In genomic region chr7:37311282-37311868, GRCh38 we compare ENCODE assay signal across 9 cellular contexts.
A peak's percentile ranks its signal among the peaks of the same experiment; 100 is the strongest.
DNase-seq lines count a peak whose midpoint lies in the region; ATAC-seq and TF ChIP-seq lines count a peak whose summit lies in the region.
"Had no signal": no experiment of that assay in that cellular context is flagged by ENCODE, and none has a peak within 500 bp of the region (broad histone marks: within the 10 kb centered on the region; RNA-seq: fewer than 3 reads in every experiment).

No MANE protein-coding gene starts in this region.

- no peak for DNase-seq in natural killer cell
- DNase-seq in natural killer cell treated with Interleukin-12 subunit alpha and Interleukin-12 subunit beta and Interleukin-15 and Interleukin-18, amount 100 ng/mL, for 72 hours (ENCODE audit: low spot score), result no peak
- no peak for DNase-seq in activated T-helper 2 cell treated with anti-CD3 and anti-CD28 coated beads, Interferon-gamma antibody, Interleukin-2, Interleukin-4, amounts not matched to agents 10 μg/mL and 5 μg/mL and 100 μg/mL, durations not matched to agents 14 hours and 24 hours and 36 hours (ENCODE audit: low spot score)
- peak; percentile 58 for DNase-seq in lower lobe of right lung
- peak in 1 of 2 donors; percentile 65 for DNase-seq in aorta
- no peak for DNase-seq in NCI-H446 (lab: John Stamatoyannopoulos, UW)
- no peak for DNase-seq in ureter (ENCODE audit: low spot score)

- no peak overlapping the region for H3K4me3 Mint-ChIP-seq in natural killer cell
- H3K4me3 Mint-ChIP-seq in natural killer cell treated with Interleukin-12 subunit alpha and Interleukin-12 subunit beta and Interleukin-15 and Interleukin-18, amount 100 ng/mL, for 72 hours, result no peak overlapping the region
- no peak overlapping the region for H3K4me3 Mint-ChIP-seq in activated T-helper 2 cell treated with anti-CD3 and anti-CD28 coated beads, Interferon-gamma antibody, Interleukin-2, Interleukin-4, amounts not matched to agents 10 μg/mL and 5 μg/mL and 100 μg/mL, durations not matched to agents 14 hours and 24 hours and 36 hours (ENCODE audit: low read depth)

- H3K36me3 Mint-ChIP-seq in natural killer cell, result no peaks in the 10 kb centered on the region
- peaks cover 13% of the 10 kb centered on the region for H3K36me3 Mint-ChIP-seq in natural killer cell treated with Interleukin-12 subunit alpha and Interleukin-12 subunit beta and Interleukin-15 and Interleukin-18, amount 100 ng/mL, for 72 hours
- peaks cover 90% of the 10 kb centered on the region for H3K36me3 Mint-ChIP-seq in activated T-helper 2 cell treated with anti-CD3 and anti-CD28 coated beads, Interferon-gamma antibody, Interleukin-2, Interleukin-4, amounts not matched to agents 10 μg/mL and 5 μg/mL and 100 μg/mL, durations not matched to agents 14 hours and 24 hours and 36 hours (ENCODE audit: low read depth)

- H3K27ac ChIP-seq in lower lobe of right lung (peak overlapping the region; percentile 56), aorta (ENCODE audit: low read depth in 1 of 2, low read length in 2 of 2) (no peak overlapping the region)
- H3K27ac ChIP-seq: C4-2B had no signal

- no peaks in the 10 kb centered on the region for H3K27me3 Mint-ChIP-seq in natural killer cell (ENCODE audit: low read depth in 2 of 2)
- H3K27me3 Mint-ChIP-seq in natural killer cell treated with Interleukin-12 subunit alpha and Interleukin-12 subunit beta and Interleukin-15 and Interleukin-18, amount 100 ng/mL, for 72 hours, result no peaks in the 10 kb centered on the region
- H3K27me3 Mint-ChIP-seq in activated T-helper 2 cell treated with anti-CD3 and anti-CD28 coated beads, Interferon-gamma antibody, Interleukin-2, Interleukin-4, amounts not matched to agents 10 μg/mL and 5 μg/mL and 100 μg/mL, durations not matched to agents 14 hours and 24 hours and 36 hours (ENCODE audit: low read depth), result no peaks in the 10 kb centered on the region

- H3K4me1 Mint-ChIP-seq in natural killer cell, result peaks cover 53 to 66% of the 10 kb centered on the region in 2 donors
- H3K4me1 Mint-ChIP-seq in natural killer cell treated with Interleukin-12 subunit alpha and Interleukin-12 subunit beta and Interleukin-15 and Interleukin-18, amount 100 ng/mL, for 72 hours (ENCODE audit: low read depth in 2 of 2), result peaks cover 41 to 44% of the 10 kb centered on the region in 2 donors
- H3K4me1 Mint-ChIP-seq in activated T-helper 2 cell treated with anti-CD3 and anti-CD28 coated beads, Interferon-gamma antibody, Interleukin-2, Interleukin-4, amounts not matched to agents 10 μg/mL and 5 μg/mL and 100 μg/mL, durations not matched to agents 14 hours and 24 hours and 36 hours (ENCODE audit: low read depth), result peaks cover 43% of the 10 kb centered on the region

- peak overlapping the region; percentile 32 to 74 for H3K27ac Mint-ChIP-seq in natural killer cell
- H3K27ac Mint-ChIP-seq in natural killer cell treated with Interleukin-12 subunit alpha and Interleukin-12 subunit beta and Interleukin-15 and Interleukin-18, amount 100 ng/mL, for 72 hours, result peak overlapping the region in 1 of 2 donors; percentile 51
- H3K27ac Mint-ChIP-seq in activated T-helper 2 cell treated with anti-CD3 and anti-CD28 coated beads, Interferon-gamma antibody, Interleukin-2, Interleukin-4, amounts not matched to agents 10 μg/mL and 5 μg/mL and 100 μg/mL, durations not matched to agents 14 hours and 24 hours and 36 hours, result peak overlapping the region; percentile 93

- no peaks in the 10 kb centered on the region for H3K9me3 ChIP-seq in lower lobe of right lung
- H3K9me3 ChIP-seq in aorta (ENCODE audit: control insufficient read depth, low read length), result no peaks in the 10 kb centered on the region

- no peaks in the 10 kb centered on the region for H3K9me3 Mint-ChIP-seq in natural killer cell
- no peaks in the 10 kb centered on the region for H3K9me3 Mint-ChIP-seq in natural killer cell treated with Interleukin-12 subunit alpha and Interleukin-12 subunit beta and Interleukin-15 and Interleukin-18, amount 100 ng/mL, for 72 hours
- peaks cover 13% of the 10 kb centered on the region for H3K9me3 Mint-ChIP-seq in activated T-helper 2 cell treated with anti-CD3 and anti-CD28 coated beads, Interferon-gamma antibody, Interleukin-2, Interleukin-4, amounts not matched to agents 10 μg/mL and 5 μg/mL and 100 μg/mL, durations not matched to agents 14 hours and 24 hours and 36 hours

- WGBS in aorta, 2 donors, result 38 to 57% methylated on average over 7 of the region's 7 CpGs

- no peaks in the 10 kb centered on the region for H3K36me3 ChIP-seq in lower lobe of right lung
- no peaks in the 10 kb centered on the region for H3K36me3 ChIP-seq in aorta (ENCODE audit: control insufficient read depth in 1 of 2, insufficient read depth in 2 of 2, low read length in 1 of 2)

- ATAC-seq in natural killer cell (peak in 1 of 3 donors; percentile 15), lower lobe of right lung (peak; percentile 57 to 71), aorta (ENCODE audit: low FRiP score) (peak; percentile 47), HG03378 (IDR thresholded peaks at IDR 0.05; ENCODE audit: unreplicated experiment) (no peak)
- no peak for ATAC-seq in natural killer cell treated with Interleukin-12 subunit alpha and Interleukin-12 subunit beta and Interleukin-15 and Interleukin-18, amount 100 ng/mL, for 72 hours

- H3K4me1 ChIP-seq in lower lobe of right lung (peaks cover 25% of the 10 kb centered on the region), aorta (ENCODE audit: control insufficient read depth in 1 of 2, insufficient read depth in 2 of 2, low read length in 2 of 2) (peaks cover 0 to 3% of the 10 kb centered on the region in 2 donors)

- H3K4me3 ChIP-seq in lower lobe of right lung (no peak overlapping the region), aorta (ENCODE audit: low read length in 2 of 2) (no peak overlapping the region)

- TF ChIP-seq CTCF in natural killer cell (IDR thresholded peaks at IDR 0.05) (no peak), lower lobe of right lung (IDR thresholded peaks at IDR 0.05) (no peak)

- H3K27me3 ChIP-seq in lower lobe of right lung (ENCODE audit: low read depth) (no peaks in the 10 kb centered on the region), aorta (ENCODE audit: control insufficient read depth in 1 of 2, insufficient read depth in 2 of 2, low read length in 1 of 2) (no peaks in the 10 kb centered on the region)

- intact Hi-C loops in natural killer cell (cut with micrococcal nuclease) (no loop called here), lower lobe of right lung (cut with DNase I) (no loop called here), aorta (cut with DNase I) (no loop called here)
- intact Hi-C loops in activated T-helper 2 cell treated with anti-CD3 and anti-CD28 coated beads, Interferon-gamma antibody, Interleukin-2, Interleukin-4, amounts not matched to agents 10 μg/mL and 5 μg/mL and 100 μg/mL, durations not matched to agents 14 hours and 24 hours and 36 hours (cut with micrococcal nuclease), result loop anchor here (1.0 to 2.0 kb wide), 2 partner anchors 17 to 30 kb away; no protein-coding TSS in a partner anchor

Comparison
In these comparisons a context has a peak if more than half of its experiments do, and no peak if none do; other contexts are left out.
1. ATAC-seq: peak in lower lobe of right lung (2 of 2) and aorta (single experiment); none in natural killer cell treated with Interleukin-12 subunit alpha and Interleukin-12 subunit beta and Interleukin-15 and Interleukin-18, amount 100 ng/mL, for 72 hours (0 of 2) and HG03378 (single experiment).